Comparison of ENCODE assay signal across 15 cellular contexts in the genomic region with DNA sequence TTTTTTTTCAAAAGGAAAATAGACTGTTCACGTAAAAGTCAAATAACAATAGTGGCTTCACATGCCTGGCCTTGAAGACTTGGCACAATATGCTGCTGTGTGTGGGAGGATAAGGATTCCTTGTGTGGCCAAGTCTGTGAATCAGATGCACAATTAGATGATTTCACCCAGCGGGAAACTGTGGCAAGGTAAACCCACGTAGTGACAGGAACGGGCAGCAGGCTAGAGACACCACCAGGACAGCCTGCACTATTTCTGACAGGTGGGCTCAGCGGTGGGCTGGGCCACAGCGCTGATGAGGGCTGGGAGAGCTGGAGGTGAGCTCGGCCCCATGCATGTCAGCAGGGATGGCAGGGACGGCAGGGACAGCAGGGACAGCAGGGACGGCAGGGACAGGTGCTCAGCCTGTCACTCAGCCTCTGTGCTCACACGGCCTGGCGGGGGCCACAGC. TPM values are rescaled to one million over a fixed set of nuclear protein-coding genes. Genes with fewer than 3 reads are reported as not detected.
DNase-seq lines count a peak whose midpoint lies in the region; ATAC-seq, FAIRE-seq and TF ChIP-seq lines count a peak whose summit lies in the region.
"Had no signal": no experiment of that assay in that cellular context is flagged by ENCODE, and none has a peak within 500 bp of the region (broad histone marks: within the 10 kb centered on the region; RNA-seq: fewer than 3 reads in every experiment).

No MANE protein-coding gene starts in this region.

- peak; percentile 34 for DNase-seq in natural killer cell treated with Interleukin-12 subunit alpha and Interleukin-12 subunit beta and Interleukin-15 and Interleukin-18, amount 100 ng/mL, for 72 hours (ENCODE audit: low spot score)
- DNase-seq in natural killer cell (no peak), bronchial epithelial cell (ENCODE audit: low read depth) (peak; percentile 84), kidney tubule cell (ENCODE audit: low spot score) (peak; percentile 51), frontal cortex (ENCODE audit: low spot score in 2 of 2) (no peak), NCI-H2107 treated with DMSO at 0.1 percent for 48 hours (lab: John Stamatoyannopoulos, UW; ENCODE audit: unreplicated experiment) (no peak), NCI-H526 (lab: John Stamatoyannopoulos, UW) (no peak)
- DNase-seq: activated CD4-positive, alpha-beta memory T cell treated with anti-CD3 and anti-CD28 coated beads for 36 hours; GDM1; KG1; left cardiac atrium; NCI-H2227 treated with DMSO at 0.1 percent for 48 hours had no signal

- no peak overlapping the region for H3K27ac Mint-ChIP-seq in natural killer cell treated with Interleukin-12 subunit alpha and Interleukin-12 subunit beta and Interleukin-15 and Interleukin-18, amount 100 ng/mL, for 72 hours
- no peak overlapping the region for H3K27ac Mint-ChIP-seq in natural killer cell
- H3K27ac Mint-ChIP-seq: activated CD4-positive, alpha-beta memory T cell treated with anti-CD3 and anti-CD28 coated beads for 36 hours; activated naive CD4-positive, alpha-beta T cell treated with anti-CD3 and anti-CD28 coated beads, Interleukin-2, amount 50 U/mL, for 24 hours had no signal

- peaks cover 0 to 5% of the 10 kb centered on the region in 2 donors for H3K4me1 Mint-ChIP-seq in natural killer cell treated with Interleukin-12 subunit alpha and Interleukin-12 subunit beta and Interleukin-15 and Interleukin-18, amount 100 ng/mL, for 72 hours (ENCODE audit: low read depth in 2 of 2)
- H3K4me1 Mint-ChIP-seq in natural killer cell: peaks cover 0 to 4% of the 10 kb centered on the region in 2 donors
- H3K4me1 Mint-ChIP-seq: activated naive CD4-positive, alpha-beta T cell treated with anti-CD3 and anti-CD28 coated beads, Interleukin-2, amount 50 U/mL, for 24 hours had no signal

- intact Hi-C loops in natural killer cell (cut with micrococcal nuclease): no loop called here

- no peaks in the 10 kb centered on the region for H3K9me3 Mint-ChIP-seq in natural killer cell treated with Interleukin-12 subunit alpha and Interleukin-12 subunit beta and Interleukin-15 and Interleukin-18, amount 100 ng/mL, for 72 hours
- no peaks in the 10 kb centered on the region for H3K9me3 Mint-ChIP-seq in natural killer cell
- H3K9me3 Mint-ChIP-seq: activated CD4-positive, alpha-beta memory T cell treated with anti-CD3 and anti-CD28 coated beads for 36 hours; activated naive CD4-positive, alpha-beta T cell treated with anti-CD3 and anti-CD28 coated beads, Interleukin-2, amount 50 U/mL, for 24 hours had no signal

- H3K36me3 ChIP-seq in bronchial epithelial cell (ENCODE audit: control insufficient read depth, insufficient read depth, low read length): no peaks in the 10 kb centered on the region
- H3K36me3 ChIP-seq: HAP-1 had no signal

- FAIRE-seq in bronchial epithelial cell (lab: Jason Lieb, UNC) (peak; percentile 47), frontal cortex (lab: Jason Lieb, UNC) (no peak)

- ATAC-seq in natural killer cell treated with Interleukin-12 subunit alpha and Interleukin-12 subunit beta and Interleukin-15 and Interleukin-18, amount 100 ng/mL, for 72 hours: no peak
- ATAC-seq in natural killer cell (no peak), GM18517 (IDR thresholded peaks at IDR 0.05; ENCODE audit: unreplicated experiment) (no peak)

- no peaks in the 10 kb centered on the region for H3K36me3 Mint-ChIP-seq in natural killer cell treated with Interleukin-12 subunit alpha and Interleukin-12 subunit beta and Interleukin-15 and Interleukin-18, amount 100 ng/mL, for 72 hours
- H3K36me3 Mint-ChIP-seq in natural killer cell: no peaks in the 10 kb centered on the region
- H3K36me3 Mint-ChIP-seq: activated CD4-positive, alpha-beta memory T cell treated with anti-CD3 and anti-CD28 coated beads for 36 hours; activated naive CD4-positive, alpha-beta T cell treated with anti-CD3 and anti-CD28 coated beads, Interleukin-2, amount 50 U/mL, for 24 hours had no signal

- no peaks in the 10 kb centered on the region for H3K27me3 ChIP-seq in bronchial epithelial cell (ENCODE audit: control insufficient read depth, insufficient read depth, low read length)

- TF ChIP-seq CTCF in natural killer cell (IDR thresholded peaks at IDR 0.05) (no peak), bronchial epithelial cell (IDR thresholded peaks at IDR 0.05; ENCODE audit: insufficient read depth, low read length, severe bottlenecking) (no peak)

- no peak overlapping the region for H3K4me3 Mint-ChIP-seq in natural killer cell treated with Interleukin-12 subunit alpha and Interleukin-12 subunit beta and Interleukin-15 and Interleukin-18, amount 100 ng/mL, for 72 hours
- no peak overlapping the region for H3K4me3 Mint-ChIP-seq in natural killer cell
- H3K4me3 Mint-ChIP-seq: activated CD4-positive, alpha-beta memory T cell treated with anti-CD3 and anti-CD28 coated beads for 36 hours; activated naive CD4-positive, alpha-beta T cell treated with anti-CD3 and anti-CD28 coated beads, Interleukin-2, amount 50 U/mL, for 24 hours had no signal

- H3K27me3 Mint-ChIP-seq in natural killer cell treated with Interleukin-12 subunit alpha and Interleukin-12 subunit beta and Interleukin-15 and Interleukin-18, amount 100 ng/mL, for 72 hours: peaks cover 8 to 14% of the 10 kb centered on the region in 2 donors
- H3K27me3 Mint-ChIP-seq in natural killer cell (ENCODE audit: low read depth in 2 of 2): peaks cover 0 to 6% of the 10 kb centered on the region in 2 donors
- H3K27me3 Mint-ChIP-seq: activated naive CD4-positive, alpha-beta T cell treated with anti-CD3 and anti-CD28 coated beads, Interleukin-2, amount 50 U/mL, for 24 hours had no signal

- H3K4me3 ChIP-seq in bronchial epithelial cell (ENCODE audit: low read depth, low read length): no peak overlapping the region
- H3K4me3 ChIP-seq: HAP-1 had no signal

RNA-seq across cellular contexts. Expression of gene SNORC, which starts 21.6 kb away (rescaled TPM):
- total RNA-seq in natural killer cell treated with Interleukin-12 subunit alpha and Interleukin-12 subunit beta and Interleukin-15 and Interleukin-18, amount 100 ng/mL, for 72 hours: 1 to 10 TPM; 1.5 TPM
- total RNA-seq in natural killer cell (1 to 10 TPM in 1 of 3 donors, under 1 TPM in 2; 0.47 to 1.0 (median 0.98) TPM), bronchial epithelial cell (0.53 and 1.0 TPM in 2 replicates), frontal cortex (2.4 TPM)

Comparison
In these comparisons a context has a peak if more than half of its experiments do, and no peak if none do; other contexts are left out.
1. DNase-seq: peak in natural killer cell treated with Interleukin-12 subunit alpha and Interleukin-12 subunit beta and Interleukin-15 and Interleukin-18, amount 100 ng/mL, for 72 hours (single experiment), bronchial epithelial cell (single experiment) and kidney tubule cell (single experiment); none in natural killer cell (single experiment), frontal cortex (0 of 2), NCI-H2107 treated with DMSO at 0.1 percent for 48 hours (single experiment) and NCI-H526 (0 of 2).